Comparison of ENCODE assay signal across 28 cellular contexts in the genomic region with DNA sequence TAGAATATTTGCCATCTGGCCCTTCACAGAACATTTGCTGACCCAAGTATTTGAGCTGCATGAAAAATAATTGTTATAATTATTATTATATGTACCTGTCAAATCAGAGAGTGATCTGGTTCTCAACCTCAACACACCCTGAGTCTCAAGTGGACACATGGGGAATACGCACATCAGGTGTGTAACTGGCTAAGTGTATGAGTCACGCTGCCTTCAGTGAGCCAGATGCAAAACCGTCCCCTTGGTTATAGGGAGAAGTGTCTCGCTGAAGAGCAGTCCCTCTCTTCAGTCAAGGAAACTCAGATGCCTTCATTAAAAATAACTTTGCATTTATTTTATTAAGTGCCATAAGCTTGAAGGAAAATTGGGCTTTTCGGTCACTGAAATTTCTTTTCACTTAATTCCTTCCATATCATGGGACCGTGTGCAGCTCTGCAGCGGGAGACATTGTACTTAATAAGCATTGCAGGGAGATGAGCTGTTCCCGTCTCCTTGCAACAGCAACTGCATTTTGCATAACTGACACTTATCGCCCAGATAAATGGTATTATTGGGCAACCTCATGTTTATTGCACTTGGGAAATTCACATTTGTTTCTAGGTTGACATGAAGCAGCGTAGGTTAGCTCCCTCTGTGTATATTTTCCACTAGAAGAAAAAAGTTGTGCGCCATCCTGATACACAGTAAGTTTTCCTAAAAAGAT.
DNase-seq lines count a peak whose midpoint lies in the region; ATAC-seq and TF ChIP-seq lines count a peak whose summit lies in the region.
"Had no signal": no experiment of that assay in that cellular context is flagged by ENCODE, and none has a peak within 500 bp of the region (broad histone marks: within the 10 kb centered on the region; RNA-seq: fewer than 3 reads in every experiment).

No MANE protein-coding gene starts in this region.

- no peaks in the 10 kb centered on the region for H3K36me3 ChIP-seq in mammary epithelial cell (ENCODE audit: insufficient read depth, low read length)
- no peaks in the 10 kb centered on the region for H3K36me3 ChIP-seq in naive thymus-derived CD4-positive, alpha-beta T cell (ENCODE audit: control insufficient read depth in 2 of 3, insufficient read depth in 3 of 3, low read length in 3 of 3)
- H3K36me3 ChIP-seq: BLaER1, heart right ventricle, thoracic aorta had no signal

- ATAC-seq in GM21447 (IDR thresholded peaks at IDR 0.05; ENCODE audit: unreplicated experiment), result no peak
- no peak for ATAC-seq in naive thymus-derived CD4-positive, alpha-beta T cell
- ATAC-seq in GM19035 (IDR thresholded peaks at IDR 0.05; ENCODE audit: unreplicated experiment), result no peak
- ATAC-seq: heart right ventricle; left colon; naive thymus-derived CD8-positive, alpha-beta T cell; stimulated activated effector memory CD8-positive, alpha-beta T cell treated with anti-CD3 and anti-CD28 coated beads, Interleukin-12 subunit alpha, Interleukin-12 subunit beta, amount 100 ng/mL, for 72 hours; WTC11 had no signal

- intact Hi-C loops in MCF 10A (cut with micrococcal nuclease), result no loop called here
- intact Hi-C loops in mammary epithelial cell (cut with micrococcal nuclease), result no loop called here
- intact Hi-C loops in naive thymus-derived CD4-positive, alpha-beta T cell (cut with micrococcal nuclease), result no loop called here

- no peaks in the 10 kb centered on the region for H4K20me1 ChIP-seq in mammary epithelial cell (ENCODE audit: insufficient read depth, low read length)
- H4K20me1 ChIP-seq: BLaER1 had no signal

- no peak overlapping the region for H3K4me3 ChIP-seq in mammary epithelial cell (replicated peaks in 1 of 3; ENCODE audit: insufficient read depth in 1 of 3, low read depth in 2 of 3, low read length in 3 of 3)
- no peak overlapping the region for H3K4me3 ChIP-seq in naive thymus-derived CD4-positive, alpha-beta T cell (ENCODE audit: low read length)
- H3K4me3 ChIP-seq: BLaER1, heart right ventricle, thoracic aorta had no signal

- H3K79me2 ChIP-seq in mammary epithelial cell (ENCODE audit: insufficient read depth, low read length), result no peaks in the 10 kb centered on the region

- no peaks in the 10 kb centered on the region for H3K36me3 Mint-ChIP-seq in MCF 10A (ENCODE audit: insufficient read depth, unreplicated experiment)
- no peaks in the 10 kb centered on the region for H3K36me3 Mint-ChIP-seq in naive thymus-derived CD4-positive, alpha-beta T cell
- H3K36me3 Mint-ChIP-seq: activated naive CD4-positive, alpha-beta T cell treated with anti-CD3 and anti-CD28 coated beads, Interleukin-2, amount 10 ng/mL, durations not matched to agents 7 days and 5 days; naive thymus-derived CD8-positive, alpha-beta T cell; stimulated activated effector memory CD8-positive, alpha-beta T cell treated with anti-CD3 and anti-CD28 coated beads, Interleukin-12 subunit alpha, Interleukin-12 subunit beta, amount 100 ng/mL, for 72 hours; WTC11 had no signal

- DNase-seq in MCF 10A (ENCODE audit: unreplicated experiment), result peak; percentile 52
- no peak for DNase-seq in mammary epithelial cell
- DNase-seq in NCI-H526 treated with DMSO at 0.1 percent for 48 hours (lab: John Stamatoyannopoulos, UW), result peak; percentile 93
- DNase-seq in superior temporal gyrus (ENCODE audit: extremely low spot score), result peak; percentile 32
- no peak for DNase-seq in naive thymus-derived CD4-positive, alpha-beta T cell
- DNase-seq: ACHN; activated naive CD4-positive, alpha-beta T cell treated with anti-CD3 and anti-CD28 coated beads, Interleukin-2, amount 10 ng/mL, durations not matched to agents 7 days and 5 days; COR-L47; EL; H9; heart right ventricle; left colon; naive thymus-derived CD8-positive, alpha-beta T cell; NCI-H1092; NCI-H1930; NCI-H510A treated with DMSO at 0.1 percent for 48 hours; retina; T1000 had no signal

- H3K9me3 Mint-ChIP-seq in MCF 10A (ENCODE audit: unreplicated experiment), result no peaks in the 10 kb centered on the region
- H3K9me3 Mint-ChIP-seq in naive thymus-derived CD4-positive, alpha-beta T cell, result peaks cover 0 to 6% (median 0%) of the 10 kb centered on the region in 11 donors
- H3K9me3 Mint-ChIP-seq: activated naive CD4-positive, alpha-beta T cell treated with anti-CD3 and anti-CD28 coated beads, Interleukin-2, amount 10 ng/mL, durations not matched to agents 7 days and 5 days; activated T-helper 1 cell treated with anti-CD3 and anti-CD28 coated beads, Interleukin-12 subunit alpha, Interleukin-12 subunit beta, Interleukin-2, Interleukin-4 antibody, amounts not matched to agents 30 ng/mL and 10 ng/mL and 1 ng/mL, durations not matched to agents 14 hours and 24 hours and 36 hours; central memory CD8-positive, alpha-beta T cell; naive thymus-derived CD8-positive, alpha-beta T cell had no signal

- H3K4me1 ChIP-seq in mammary epithelial cell (ENCODE audit: insufficient read depth, low read length), result no peaks in the 10 kb centered on the region
- H3K4me1 ChIP-seq in naive thymus-derived CD4-positive, alpha-beta T cell (ENCODE audit: control insufficient read depth in 2 of 2, insufficient read depth in 2 of 2, low read length in 2 of 2), result no peaks in the 10 kb centered on the region
- H3K4me1 ChIP-seq: BLaER1, heart right ventricle had no signal

- H3K27me3 Mint-ChIP-seq in MCF 10A (ENCODE audit: insufficient read depth, unreplicated experiment), result peaks cover 25% of the 10 kb centered on the region
- H3K27me3 Mint-ChIP-seq in naive thymus-derived CD4-positive, alpha-beta T cell, result peaks cover 0 to 26% (median 8%) of the 10 kb centered on the region in 5 donors
- H3K27me3 Mint-ChIP-seq: activated naive CD4-positive, alpha-beta T cell treated with anti-CD3 and anti-CD28 coated beads, Interleukin-2, amount 10 ng/mL, durations not matched to agents 7 days and 5 days; central memory CD8-positive, alpha-beta T cell had no signal

- 73% methylated on average over 11 of the region's 11 CpGs for WGBS in mammary epithelial cell (ENCODE audit: low coverage, missing lambda C conversion rate)

- no peak overlapping the region for H2AFZ ChIP-seq in mammary epithelial cell (ENCODE audit: low read depth, low read length)

- no peaks in the 10 kb centered on the region for H3K27me3 ChIP-seq in mammary epithelial cell (ENCODE audit: insufficient read depth, low read length)
- H3K27me3 ChIP-seq in naive thymus-derived CD4-positive, alpha-beta T cell (ENCODE audit: control insufficient read depth in 2 of 2, insufficient read depth in 2 of 2, low read length in 2 of 2), result no peaks in the 10 kb centered on the region
- H3K27me3 ChIP-seq: BLaER1, heart right ventricle had no signal

- no peak overlapping the region for H3K4me3 Mint-ChIP-seq in MCF 10A (ENCODE audit: unreplicated experiment)
- H3K4me3 Mint-ChIP-seq in naive thymus-derived CD4-positive, alpha-beta T cell, result no peak overlapping the region
- H3K4me3 Mint-ChIP-seq: activated naive CD4-positive, alpha-beta T cell treated with anti-CD3 and anti-CD28 coated beads, Interleukin-2, amount 10 ng/mL, durations not matched to agents 7 days and 5 days; activated T-helper 1 cell treated with anti-CD3 and anti-CD28 coated beads, Interleukin-12 subunit alpha, Interleukin-12 subunit beta, Interleukin-2, Interleukin-4 antibody, amounts not matched to agents 30 ng/mL and 10 ng/mL and 1 ng/mL, durations not matched to agents 14 hours and 24 hours and 36 hours; central memory CD8-positive, alpha-beta T cell; H9; naive thymus-derived CD8-positive, alpha-beta T cell; stimulated activated effector memory CD8-positive, alpha-beta T cell treated with anti-CD3 and anti-CD28 coated beads, Interleukin-12 subunit alpha, Interleukin-12 subunit beta, amount 100 ng/mL, for 72 hours; WTC11 had no signal

- no peak overlapping the region for H3K4me2 ChIP-seq in mammary epithelial cell (ENCODE audit: insufficient read depth, low read depth, low read length)
- H3K4me2 ChIP-seq: BLaER1 had no signal

- in situ Hi-C loops in mammary epithelial cell (cut with MboI; ENCODE audit: low sequenced_read_pairs in 2 of 2), result no loop called here

- TF ChIP-seq CTCF in MCF 10A (IDR thresholded peaks at IDR 0.05; ENCODE audit: unreplicated experiment), result no peak
- TF ChIP-seq CTCF in mammary epithelial cell (conservative IDR thresholded peaks at IDR 0.05 in 1 of 2, IDR thresholded peaks at IDR 0.05 in 1 of 2; ENCODE audit: extremely low read depth in 1 of 2, insufficient read depth in 1 of 2, low read depth in 1 of 2, low read length in 2 of 2), result no peak

- dilution Hi-C loops in mammary epithelial cell (cut with HindIII; ENCODE audit: low sequenced_read_pairs), result no loop called here

- no peak overlapping the region for H3K9ac ChIP-seq in mammary epithelial cell (ENCODE audit: insufficient read depth, low read length)
- H3K9ac ChIP-seq: BLaER1 had no signal

- CTCF ChIA-PET in MCF 10A (lab: Yijun Ruan, JAX) (no interaction called here), mammary epithelial cell (lab: Charles Lee; ENCODE audit: low non-redundant PET) (no interaction called here)
- CTCF ChIA-PET in naive thymus-derived CD4-positive, alpha-beta T cell (lab: Charles Lee), result no interaction called here

- no peaks in the 10 kb centered on the region for H3K4me1 Mint-ChIP-seq in MCF 10A (ENCODE audit: insufficient read depth, unreplicated experiment)
- no peaks in the 10 kb centered on the region for H3K4me1 Mint-ChIP-seq in naive thymus-derived CD4-positive, alpha-beta T cell
- H3K4me1 Mint-ChIP-seq: activated naive CD4-positive, alpha-beta T cell treated with anti-CD3 and anti-CD28 coated beads, Interleukin-2, amount 10 ng/mL, durations not matched to agents 7 days and 5 days; central memory CD8-positive, alpha-beta T cell; H9; naive thymus-derived CD8-positive, alpha-beta T cell; stimulated activated effector memory CD8-positive, alpha-beta T cell treated with anti-CD3 and anti-CD28 coated beads, Interleukin-12 subunit alpha, Interleukin-12 subunit beta, amount 100 ng/mL, for 72 hours; WTC11 had no signal

- BruUV-seq in MCF 10A (replicated peaks; lab: Mats Ljungman, UMichigan) (no TSS peak), mammary epithelial cell (replicated peaks; lab: Mats Ljungman, UMichigan) (no TSS peak)

- POLR2A ChIA-PET in MCF 10A (lab: Yijun Ruan, JAX), result interaction anchor here (0.6 kb wide), 1 partner anchor 41 kb away, joined by 3 read pairs; no protein-coding TSS in a partner anchor
- POLR2A ChIA-PET in naive thymus-derived CD4-positive, alpha-beta T cell (lab: Charles Lee), result no interaction called here

- H3K27ac Mint-ChIP-seq in MCF 10A (ENCODE audit: low read depth, unreplicated experiment), result no peak overlapping the region
- no peak overlapping the region for H3K27ac Mint-ChIP-seq in naive thymus-derived CD4-positive, alpha-beta T cell
- H3K27ac Mint-ChIP-seq: activated naive CD4-positive, alpha-beta T cell treated with anti-CD3 and anti-CD28 coated beads, Interleukin-2, amount 10 ng/mL, durations not matched to agents 7 days and 5 days; activated T-helper 1 cell treated with anti-CD3 and anti-CD28 coated beads, Interleukin-12 subunit alpha, Interleukin-12 subunit beta, Interleukin-2, Interleukin-4 antibody, amounts not matched to agents 30 ng/mL and 10 ng/mL and 1 ng/mL, durations not matched to agents 14 hours and 24 hours and 36 hours; H9; naive thymus-derived CD8-positive, alpha-beta T cell; stimulated activated effector memory CD8-positive, alpha-beta T cell treated with anti-CD3 and anti-CD28 coated beads, Interleukin-12 subunit alpha, Interleukin-12 subunit beta, amount 100 ng/mL, for 72 hours; WTC11 had no signal

- no peaks in the 10 kb centered on the region for H3K9me3 ChIP-seq in mammary epithelial cell (replicated peaks; ENCODE audit: insufficient read depth, low read length)
- H3K9me3 ChIP-seq in naive thymus-derived CD4-positive, alpha-beta T cell (ENCODE audit: control insufficient read depth in 2 of 3, low read length in 3 of 3), result no peaks in the 10 kb centered on the region
- H3K9me3 ChIP-seq: BLaER1, heart right ventricle, thoracic aorta had no signal

- H3K27ac ChIP-seq in mammary epithelial cell (ENCODE audit: insufficient read depth, low read depth, low read length) (no peak overlapping the region), cingulate gyrus (ENCODE audit: low read depth, low read length) (peak overlapping the region; percentile 42)
- no peak overlapping the region for H3K27ac ChIP-seq in naive thymus-derived CD4-positive, alpha-beta T cell (ENCODE audit: low read depth, low read length)
- H3K27ac ChIP-seq: BLaER1, heart right ventricle, HL-60, thoracic aorta had no signal

Comparison
In these comparisons a context has a peak if more than half of its experiments do, and no peak if none do; other contexts are left out.
1. DNase-seq: peak in MCF 10A (single experiment), NCI-H526 treated with DMSO at 0.1 percent for 48 hours (single experiment) and superior temporal gyrus (single experiment); none in mammary epithelial cell (single experiment) and naive thymus-derived CD4-positive, alpha-beta T cell (0 of 9).